Comparison of ENCODE assay signal across 8 cellular contexts in genomic region chr2:95526360-95527341, GRCh38. TPM values are rescaled to one million over a fixed set of nuclear protein-coding genes. Genes with fewer than 3 reads are reported as not detected.
DNase-seq lines count a peak whose midpoint lies in the region; ATAC-seq, FAIRE-seq and TF ChIP-seq lines count a peak whose summit lies in the region.

No MANE protein-coding gene starts in this region.

- FAIRE-seq in GM12892 (lab: Jason Lieb, UNC), result peak; percentile 30

- no peaks in the 10 kb centered on the region for H3K9me3 ChIP-seq in SJCRH30 (replicated peaks)

- H3K27ac ChIP-seq in SJCRH30, result no peak overlapping the region

- no peaks in the 10 kb centered on the region for H3K4me1 ChIP-seq in SJCRH30

- H3K4me3 ChIP-seq in fibroblast of the aortic adventitia (ENCODE audit: low read depth, low read length) (peak overlapping the region; percentile 77), SJCRH30 (no peak overlapping the region)

- DNase-seq in GM12892 (ENCODE audit: insufficient read length) (peak; percentile 52), NCI-H748 treated with DMSO at 0.1 percent for 48 hours (lab: John Stamatoyannopoulos, UW) (peak; percentile 16), fibroblast of the aortic adventitia (ENCODE audit: low read depth) (peak; percentile 68), posterior cingulate gyrus (peak; percentile 62 to 96 (median 76)), ureter (ENCODE audit: low spot score) (peak; percentile 86), SJCRH30 (no peak)
- DNase-seq in activated T-helper 1 cell treated with anti-CD3 and anti-CD28 coated beads, Interleukin-2, amount 50 U/mL, for 16 hours (ENCODE audit: low read depth in 1 of 2, low spot score in 1 of 2), result peak; percentile 24 to 31

- ATAC-seq in HG02884 (IDR thresholded peaks at IDR 0.05; ENCODE audit: unreplicated experiment), result peak; percentile 47

- no peaks in the 10 kb centered on the region for H3K27me3 ChIP-seq in SJCRH30

- TF ChIP-seq POLR2A in GM12892 (IDR thresholded peaks at IDR 0.05; ENCODE audit: low read depth, low read length), result peak; percentile 57; the same call in 1 of the 2 replicates

- peak; percentile 48 for TF ChIP-seq CTCF in fibroblast of the aortic adventitia (IDR thresholded peaks at IDR 0.05; ENCODE audit: insufficient read depth, low read length)

- no peaks in the 10 kb centered on the region for H3K36me3 ChIP-seq in SJCRH30

- intact Hi-C loops in posterior cingulate gyrus (cut with DNase I), result no loop called here

RNA-seq across cellular contexts. Expression of gene TRIM43B, which starts 42.1 kb away (rescaled TPM):
- not detected for polyA plus RNA-seq in GM12892 (2012; ENCODE audit: missing spikeins)
- total RNA-seq in fibroblast of the aortic adventitia (ENCODE audit: low replicate concordance), result not detected in 2 replicates
- total RNA-seq in ureter, result not detected
- total RNA-seq in SJCRH30 (2014; rRNA removed; shearing (Covaris generic)), result not detected in 2 replicates

Comparison
In these comparisons a context has a peak if more than half of its experiments do, and no peak if none do; other contexts are left out.
1. DNase-seq: peak in GM12892 (single experiment), NCI-H748 treated with DMSO at 0.1 percent for 48 hours (single experiment), activated T-helper 1 cell treated with anti-CD3 and anti-CD28 coated beads, Interleukin-2, amount 50 U/mL, for 16 hours (2 of 2), fibroblast of the aortic adventitia (single experiment), posterior cingulate gyrus (10 of 10) and ureter (single experiment); none in SJCRH30 (0 of 2).